16 cellular contexts compared by ENCODE assay signal in genomic region chr2:105836840-105837692, GRCh38.
DNase-seq lines count a peak whose midpoint lies in the region; ATAC-seq and TF ChIP-seq lines count a peak whose summit lies in the region.
"Had no signal": no experiment of that assay in that cellular context is flagged by ENCODE, and none has a peak within 500 bp of the region (broad histone marks: within the 10 kb centered on the region; RNA-seq: fewer than 3 reads in every experiment).

No MANE protein-coding gene starts in this region.

- no peaks in the 10 kb centered on the region for H3K27me3 ChIP-seq in CD4-positive, alpha-beta T cell (ENCODE audit: control insufficient read depth, insufficient read depth, low read length)
- H3K27me3 ChIP-seq in endodermal cell (ENCODE audit: control insufficient read depth, insufficient read depth, low read length, poor library complexity, severe bottlenecking) (no peaks in the 10 kb centered on the region), lower lobe of right lung (ENCODE audit: low read depth) (no peaks in the 10 kb centered on the region)
- H3K27me3 ChIP-seq: esophagus muscularis mucosa, SJCRH30 had no signal

- peaks cover 40% of the 10 kb centered on the region for H3K9me3 ChIP-seq in CD4-positive, alpha-beta T cell (ENCODE audit: control insufficient read depth, low read length)
- H3K9me3 ChIP-seq in endodermal cell (ENCODE audit: control insufficient read depth, low read length) (peaks cover 43% of the 10 kb centered on the region), lower lobe of right lung (peaks cover 39% of the 10 kb centered on the region)

- H3K27me3 Mint-ChIP-seq in CD4-positive, alpha-beta T cell, result no peaks in the 10 kb centered on the region
- no peaks in the 10 kb centered on the region for H3K27me3 Mint-ChIP-seq in activated CD8-positive, alpha-beta T cell treated with anti-CD3 and anti-CD28 coated beads, Interleukin-2, amount 10 ng/mL, durations not matched to agents 7 days and 5 days (ENCODE audit: low read depth)
- no peaks in the 10 kb centered on the region for H3K27me3 Mint-ChIP-seq in endodermal cell (ENCODE audit: insufficient read depth)

- H3K4me3 ChIP-seq in GM12865 (ENCODE audit: low read depth, low read length), result no peak overlapping the region
- peak overlapping the region; percentile 42 for H3K4me3 ChIP-seq in endodermal cell (ENCODE audit: low read length)
- H3K4me3 ChIP-seq in lower lobe of right lung, result no peak overlapping the region
- H3K4me3 ChIP-seq: esophagus muscularis mucosa, SJCRH30 had no signal

- DNase-seq in CD4-positive, alpha-beta T cell, result no peak
- DNase-seq in GM12865 (ENCODE audit: low read depth), result peak; percentile 34
- DNase-seq in activated CD8-positive, alpha-beta T cell treated with anti-CD3 and anti-CD28 coated beads, Interleukin-2, amount 10 ng/mL, durations not matched to agents 7 days and 5 days, result no peak
- no peak for DNase-seq in endodermal cell
- no peak for DNase-seq in NCI-H1105 treated with DMSO at 0.1 percent for 48 hours (lab: John Stamatoyannopoulos, UW)
- no peak for DNase-seq in Kasumi-1 (lab: John Stamatoyannopoulos, UW)
- no peak for DNase-seq in lower lobe of right lung
- DNase-seq in cortex of kidney (lab: John Stamatoyannopoulos, UW), result no peak
- DNase-seq: activated CD8-positive, alpha-beta memory T cell treated with anti-CD3 and anti-CD28 coated beads, Interleukin-2, amount 50 U/mL, for 4 hours; DMS79 treated with DMSO at 0.1 percent for 48 hours; kidney glomerular epithelial cell; NCI-H446; SJCRH30 had no signal

- peaks cover 86% of the 10 kb centered on the region for H3K36me3 Mint-ChIP-seq in CD4-positive, alpha-beta T cell (ENCODE audit: low read depth)
- peaks cover 84% of the 10 kb centered on the region for H3K36me3 Mint-ChIP-seq in activated CD8-positive, alpha-beta T cell treated with anti-CD3 and anti-CD28 coated beads, Interleukin-2, amount 10 ng/mL, durations not matched to agents 7 days and 5 days (ENCODE audit: low read depth)
- peaks cover 14% of the 10 kb centered on the region for H3K36me3 Mint-ChIP-seq in endodermal cell (ENCODE audit: low read depth)

- POLR2A ChIA-PET in CD4-positive, alpha-beta T cell (lab: Charles Lee), result interaction anchor here (1.6 kb wide), 1 partner anchor 20 kb away, joined by 5 read pairs; no protein-coding TSS in a partner anchor
- POLR2A ChIA-PET in activated CD8-positive, alpha-beta T cell treated with anti-CD3 and anti-CD28 coated beads, Interleukin-2, amount 10 ng/mL, durations not matched to agents 7 days and 5 days (lab: Charles Lee), result interaction anchor here (0.7 kb wide), 1 partner anchor 14 kb away, joined by 4 read pairs; no protein-coding TSS in a partner anchor

- H3K27ac ChIP-seq in CD4-positive, alpha-beta T cell (ENCODE audit: low read depth, low read length), result no peak overlapping the region
- H3K27ac ChIP-seq in endodermal cell (ENCODE audit: low read depth, low read length) (no peak overlapping the region), lower lobe of right lung (no peak overlapping the region)
- H3K27ac ChIP-seq: esophagus muscularis mucosa, SJCRH30 had no signal

- CTCF ChIA-PET in CD4-positive, alpha-beta T cell (lab: Charles Lee), result no interaction called here
- CTCF ChIA-PET in activated CD8-positive, alpha-beta T cell treated with anti-CD3 and anti-CD28 coated beads, Interleukin-2, amount 10 ng/mL, durations not matched to agents 7 days and 5 days (lab: Charles Lee), result interaction anchor here (0.7 kb wide), 1 partner anchor 258 kb away, joined by 4 read pairs; no protein-coding TSS in a partner anchor

- H3K9me3 Mint-ChIP-seq in CD4-positive, alpha-beta T cell, result peaks cover 16% of the 10 kb centered on the region
- peaks cover 33% of the 10 kb centered on the region for H3K9me3 Mint-ChIP-seq in activated CD8-positive, alpha-beta T cell treated with anti-CD3 and anti-CD28 coated beads, Interleukin-2, amount 10 ng/mL, durations not matched to agents 7 days and 5 days (ENCODE audit: insufficient read depth)
- peaks cover 37% of the 10 kb centered on the region for H3K9me3 Mint-ChIP-seq in endodermal cell

- intact Hi-C loops in CD4-positive, alpha-beta T cell (cut with DNase I, micrococcal nuclease), result loop anchor here in 1 of 2 experiments (5.0 kb wide), 1 partner anchor 40 kb away; no protein-coding TSS in a partner anchor
- intact Hi-C loops in lower lobe of right lung (cut with DNase I), result no loop called here

- H3K4me1 ChIP-seq in endodermal cell (ENCODE audit: control insufficient read depth, insufficient read depth, low read length) (peaks cover 14% of the 10 kb centered on the region), lower lobe of right lung (no peaks in the 10 kb centered on the region)
- H3K4me1 ChIP-seq: SJCRH30 had no signal

- ATAC-seq in CD4-positive, alpha-beta T cell (ENCODE audit: poor library complexity), result peak; percentile 63
- ATAC-seq in activated CD8-positive, alpha-beta T cell treated with anti-CD3 and anti-CD28 coated beads, Interleukin-2, amount 10 ng/mL, durations not matched to agents 7 days and 5 days, result peak; percentile 38
- ATAC-seq in lower lobe of right lung, result no peak

- H3K9ac ChIP-seq in endodermal cell (ENCODE audit: extremely low read depth, low read length, poor library complexity, severe bottlenecking), result no peak overlapping the region
- H3K9ac ChIP-seq: BLaER1 treated with 17β-estradiol and CSF1 and Interleukin-3, amounts not matched to agents 10 nM and 100 nM had no signal

- no peak for TF ChIP-seq CTCF in CD4-positive, alpha-beta T cell (IDR thresholded peaks at IDR 0.05)
- TF ChIP-seq CTCF in GM12865 (IDR thresholded peaks at IDR 0.05; ENCODE audit: insufficient read depth, low read depth, low read length, missing control alignments) (no peak), endodermal cell (conservative IDR thresholded peaks at IDR 0.05) (no peak), lower lobe of right lung (IDR thresholded peaks at IDR 0.05) (no peak)

- H3K27ac Mint-ChIP-seq in CD4-positive, alpha-beta T cell, result peak overlapping the region; percentile 90
- H3K27ac Mint-ChIP-seq in activated CD8-positive, alpha-beta T cell treated with anti-CD3 and anti-CD28 coated beads, Interleukin-2, amount 10 ng/mL, durations not matched to agents 7 days and 5 days, result peak overlapping the region; percentile 39
- H3K27ac Mint-ChIP-seq in endodermal cell, result no peak overlapping the region
- H3K27ac Mint-ChIP-seq: dendritic cell treated with granulocyte-macrophage colony-stimulating factor and Interleukin-4, amounts not matched to agents 40 ng/mL and 50 ng/mL, for 4 days had no signal

- WGBS in endodermal cell (ENCODE audit: insufficient coverage in 1 of 2, insufficient read length in 1 of 2), 2 experiments, result 97 to 100% methylated on average over 2 to 5 of the region's 5 CpGs

- H3K36me3 ChIP-seq in endodermal cell (ENCODE audit: control insufficient read depth, insufficient read depth, low read length), result peaks cover 7% of the 10 kb centered on the region
- H3K36me3 ChIP-seq in lower lobe of right lung, result no peaks in the 10 kb centered on the region
- H3K36me3 ChIP-seq: esophagus muscularis mucosa had no signal

- peak overlapping the region; percentile 72 for H3K4me3 Mint-ChIP-seq in CD4-positive, alpha-beta T cell
- no peak overlapping the region for H3K4me3 Mint-ChIP-seq in activated CD8-positive, alpha-beta T cell treated with anti-CD3 and anti-CD28 coated beads, Interleukin-2, amount 10 ng/mL, durations not matched to agents 7 days and 5 days
- H3K4me3 Mint-ChIP-seq in endodermal cell, result no peak overlapping the region
- H3K4me3 Mint-ChIP-seq: dendritic cell treated with granulocyte-macrophage colony-stimulating factor and Interleukin-4, amounts not matched to agents 40 ng/mL and 50 ng/mL, for 4 days had no signal

- peaks cover 83% of the 10 kb centered on the region for H3K4me1 Mint-ChIP-seq in CD4-positive, alpha-beta T cell (ENCODE audit: low read depth)
- H3K4me1 Mint-ChIP-seq in activated CD8-positive, alpha-beta T cell treated with anti-CD3 and anti-CD28 coated beads, Interleukin-2, amount 10 ng/mL, durations not matched to agents 7 days and 5 days (ENCODE audit: low read depth), result peaks cover 78% of the 10 kb centered on the region
- peaks cover 39% of the 10 kb centered on the region for H3K4me1 Mint-ChIP-seq in endodermal cell

Comparison
In these comparisons a context has a peak if more than half of its experiments do, and no peak if none do; other contexts are left out.
1. ATAC-seq: peak in CD4-positive, alpha-beta T cell (single experiment) and activated CD8-positive, alpha-beta T cell treated with anti-CD3 and anti-CD28 coated beads, Interleukin-2, amount 10 ng/mL, durations not matched to agents 7 days and 5 days (single experiment); none in lower lobe of right lung (0 of 2).